ENCODE assay signal across 11 cellular contexts in the genomic region with DNA sequence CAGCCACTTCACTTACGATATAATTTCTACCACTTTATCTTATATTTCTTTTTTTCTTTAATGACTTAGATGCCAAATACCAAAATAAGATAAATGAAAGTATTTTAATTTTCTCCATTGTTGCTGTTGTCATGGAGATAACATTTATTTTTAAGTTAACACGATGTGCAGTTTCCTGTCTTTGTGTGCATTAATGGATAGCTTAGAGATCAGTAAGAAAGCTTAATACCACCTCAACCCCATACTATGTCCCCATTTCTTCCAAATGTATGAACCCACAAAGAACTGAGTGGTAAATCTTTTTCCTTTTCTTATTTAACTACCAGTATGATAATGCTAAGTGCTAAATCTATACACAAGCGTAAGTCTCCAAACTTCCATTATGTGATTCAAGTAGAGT.
"Had no signal": no experiment of that assay in that cellular context is flagged by ENCODE, and none has a peak within 500 bp of the region (broad histone marks: within the 10 kb centered on the region; RNA-seq: fewer than 3 reads in every experiment).

No MANE protein-coding gene starts in this region.

- H3K27ac Mint-ChIP-seq: neural progenitor cell had no signal

- H3K9ac ChIP-seq: neural progenitor cell had no signal

- FAIRE-seq: urothelium cell line had no signal

- DNase-seq: activated CD4-positive, alpha-beta T cell treated with anti-CD3 and anti-CD28 coated beads, Interleukin-2, amount 50 U/mL, for 4 hours; effector CD4-positive, alpha-beta T cell; foreskin keratinocyte; stomach; T1000 had no signal

- H3K4me2 ChIP-seq: neural progenitor cell had no signal

- H3K27me3 ChIP-seq: cardiac muscle cell, foreskin keratinocyte, neural progenitor cell, stomach had no signal

- H3K4me3 ChIP-seq: cardiac muscle cell, neural progenitor cell, SK-N-MC, stomach had no signal

- H3K9me3 Mint-ChIP-seq: neural progenitor cell had no signal

- H2AFZ ChIP-seq: neural progenitor cell had no signal

- H3K4me1 Mint-ChIP-seq: neural progenitor cell had no signal

- H3K4me1 ChIP-seq: foreskin keratinocyte, neural progenitor cell had no signal

- H3K9me3 ChIP-seq: stomach had no signal

- ATAC-seq: activated CD4-positive, CD25-positive, alpha-beta regulatory T cell treated with anti-CD3 and anti-CD28 coated beads, Interleukin-2, amount 50 U/mL, for 24 hours; foreskin keratinocyte; sciatic nerve had no signal

- H3K4me3 Mint-ChIP-seq: neural progenitor cell had no signal

- H3K27ac ChIP-seq: cardiac muscle cell, foreskin keratinocyte, neural progenitor cell, SK-N-MC, stomach had no signal
